Comparison of ENCODE assay signal across 3 cellular contexts in the genomic region with DNA sequence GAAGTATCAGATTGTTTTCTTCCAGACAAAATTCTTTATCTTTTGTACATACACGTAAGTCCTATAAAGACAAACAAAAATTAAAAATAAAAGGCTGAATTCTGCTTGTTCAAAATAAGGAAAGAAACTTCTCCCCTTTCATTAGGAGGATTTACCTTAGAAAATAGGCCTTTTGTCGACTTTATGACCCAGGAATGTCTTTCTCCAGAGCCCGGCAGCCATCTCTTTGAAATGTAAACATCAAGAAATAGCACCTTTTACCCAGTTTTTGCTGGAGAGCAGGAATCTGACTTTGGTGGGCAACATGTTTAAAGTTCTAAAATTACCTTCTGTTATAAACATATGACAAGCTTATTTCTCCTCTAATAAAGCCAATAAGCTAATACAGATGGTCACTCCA.
TF ChIP-seq lines count a peak whose summit lies in the region.

No MANE protein-coding gene starts in this region.

TF ChIP-seq in SK-N-SH, 30 proteins besides CTCF, POLR2A, EP300 and RAD21 (continued from another document and continues in another):
- TF ChIP-seq, protein P1, sequence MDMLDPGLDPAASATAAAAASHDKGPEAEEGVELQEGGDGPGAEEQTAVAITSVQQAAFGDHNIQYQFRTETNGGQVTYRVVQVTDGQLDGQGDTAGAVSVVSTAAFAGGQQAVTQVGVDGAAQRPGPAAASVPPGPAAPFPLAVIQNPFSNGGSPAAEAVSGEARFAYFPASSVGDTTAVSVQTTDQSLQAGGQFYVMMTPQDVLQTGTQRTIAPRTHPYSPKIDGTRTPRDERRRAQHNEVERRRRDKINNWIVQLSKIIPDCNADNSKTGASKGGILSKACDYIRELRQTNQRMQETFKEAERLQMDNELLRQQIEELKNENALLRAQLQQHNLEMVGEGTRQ (IDR thresholded peaks at IDR 0.05; ENCODE audit: borderline replicate concordance, low read depth, low read length) = no peak
- TF ChIP-seq, protein P2, sequence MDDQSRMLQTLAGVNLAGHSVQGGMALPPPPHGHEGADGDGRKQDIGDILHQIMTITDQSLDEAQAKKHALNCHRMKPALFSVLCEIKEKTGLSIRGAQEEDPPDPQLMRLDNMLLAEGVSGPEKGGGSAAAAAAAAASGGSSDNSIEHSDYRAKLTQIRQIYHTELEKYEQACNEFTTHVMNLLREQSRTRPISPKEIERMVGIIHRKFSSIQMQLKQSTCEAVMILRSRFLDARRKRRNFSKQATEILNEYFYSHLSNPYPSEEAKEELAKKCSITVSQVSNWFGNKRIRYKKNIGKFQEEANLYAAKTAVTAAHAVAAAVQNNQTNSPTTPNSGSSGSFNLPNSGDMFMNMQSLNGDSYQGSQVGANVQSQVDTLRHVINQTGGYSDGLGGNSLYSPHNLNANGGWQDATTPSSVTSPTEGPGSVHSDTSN (IDR thresholded peaks at IDR 0.05) = no peak
- no peak for TF ChIP-seq FOXM1 (IDR thresholded peaks at IDR 0.05; ENCODE audit: low read depth)
- TF ChIP-seq, protein P3, sequence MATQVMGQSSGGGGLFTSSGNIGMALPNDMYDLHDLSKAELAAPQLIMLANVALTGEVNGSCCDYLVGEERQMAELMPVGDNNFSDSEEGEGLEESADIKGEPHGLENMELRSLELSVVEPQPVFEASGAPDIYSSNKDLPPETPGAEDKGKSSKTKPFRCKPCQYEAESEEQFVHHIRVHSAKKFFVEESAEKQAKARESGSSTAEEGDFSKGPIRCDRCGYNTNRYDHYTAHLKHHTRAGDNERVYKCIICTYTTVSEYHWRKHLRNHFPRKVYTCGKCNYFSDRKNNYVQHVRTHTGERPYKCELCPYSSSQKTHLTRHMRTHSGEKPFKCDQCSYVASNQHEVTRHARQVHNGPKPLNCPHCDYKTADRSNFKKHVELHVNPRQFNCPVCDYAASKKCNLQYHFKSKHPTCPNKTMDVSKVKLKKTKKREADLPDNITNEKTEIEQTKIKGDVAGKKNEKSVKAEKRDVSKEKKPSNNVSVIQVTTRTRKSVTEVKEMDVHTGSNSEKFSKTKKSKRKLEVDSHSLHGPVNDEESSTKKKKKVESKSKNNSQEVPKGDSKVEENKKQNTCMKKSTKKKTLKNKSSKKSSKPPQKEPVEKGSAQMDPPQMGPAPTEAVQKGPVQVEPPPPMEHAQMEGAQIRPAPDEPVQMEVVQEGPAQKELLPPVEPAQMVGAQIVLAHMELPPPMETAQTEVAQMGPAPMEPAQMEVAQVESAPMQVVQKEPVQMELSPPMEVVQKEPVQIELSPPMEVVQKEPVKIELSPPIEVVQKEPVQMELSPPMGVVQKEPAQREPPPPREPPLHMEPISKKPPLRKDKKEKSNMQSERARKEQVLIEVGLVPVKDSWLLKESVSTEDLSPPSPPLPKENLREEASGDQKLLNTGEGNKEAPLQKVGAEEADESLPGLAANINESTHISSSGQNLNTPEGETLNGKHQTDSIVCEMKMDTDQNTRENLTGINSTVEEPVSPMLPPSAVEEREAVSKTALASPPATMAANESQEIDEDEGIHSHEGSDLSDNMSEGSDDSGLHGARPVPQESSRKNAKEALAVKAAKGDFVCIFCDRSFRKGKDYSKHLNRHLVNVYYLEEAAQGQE (IDR thresholded peaks at IDR 0.05; ENCODE audit: low read depth, low read length) = no peak
- no peak for TF ChIP-seq RCOR1 (IDR thresholded peaks at IDR 0.05; ENCODE audit: low read length)
- TF ChIP-seq, protein P4, sequence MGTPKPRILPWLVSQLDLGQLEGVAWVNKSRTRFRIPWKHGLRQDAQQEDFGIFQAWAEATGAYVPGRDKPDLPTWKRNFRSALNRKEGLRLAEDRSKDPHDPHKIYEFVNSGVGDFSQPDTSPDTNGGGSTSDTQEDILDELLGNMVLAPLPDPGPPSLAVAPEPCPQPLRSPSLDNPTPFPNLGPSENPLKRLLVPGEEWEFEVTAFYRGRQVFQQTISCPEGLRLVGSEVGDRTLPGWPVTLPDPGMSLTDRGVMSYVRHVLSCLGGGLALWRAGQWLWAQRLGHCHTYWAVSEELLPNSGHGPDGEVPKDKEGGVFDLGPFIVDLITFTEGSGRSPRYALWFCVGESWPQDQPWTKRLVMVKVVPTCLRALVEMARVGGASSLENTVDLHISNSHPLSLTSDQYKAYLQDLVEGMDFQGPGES (IDR thresholded peaks at IDR 0.05; ENCODE audit: low read depth, low read length) = no peak
- TF ChIP-seq RXRA (IDR thresholded peaks at IDR 0.05; ENCODE audit: borderline replicate concordance, low read depth) = no peak
- no peak for TF ChIP-seq TAF1 (IDR thresholded peaks at IDR 0.05; ENCODE audit: borderline replicate concordance, low read depth, low read length)
- TF ChIP-seq POLR2AphosphoS5 (IDR thresholded peaks at IDR 0.05; ENCODE audit: low read depth, low read length) = no peak

TF ChIP-seq in SK-N-SH treated with all-trans-retinoic acid at 6 μM for 48 hours, 23 proteins besides CTCF, POLR2A, EP300 and RAD21 (continued from another document):
- TF ChIP-seq, protein P5, sequence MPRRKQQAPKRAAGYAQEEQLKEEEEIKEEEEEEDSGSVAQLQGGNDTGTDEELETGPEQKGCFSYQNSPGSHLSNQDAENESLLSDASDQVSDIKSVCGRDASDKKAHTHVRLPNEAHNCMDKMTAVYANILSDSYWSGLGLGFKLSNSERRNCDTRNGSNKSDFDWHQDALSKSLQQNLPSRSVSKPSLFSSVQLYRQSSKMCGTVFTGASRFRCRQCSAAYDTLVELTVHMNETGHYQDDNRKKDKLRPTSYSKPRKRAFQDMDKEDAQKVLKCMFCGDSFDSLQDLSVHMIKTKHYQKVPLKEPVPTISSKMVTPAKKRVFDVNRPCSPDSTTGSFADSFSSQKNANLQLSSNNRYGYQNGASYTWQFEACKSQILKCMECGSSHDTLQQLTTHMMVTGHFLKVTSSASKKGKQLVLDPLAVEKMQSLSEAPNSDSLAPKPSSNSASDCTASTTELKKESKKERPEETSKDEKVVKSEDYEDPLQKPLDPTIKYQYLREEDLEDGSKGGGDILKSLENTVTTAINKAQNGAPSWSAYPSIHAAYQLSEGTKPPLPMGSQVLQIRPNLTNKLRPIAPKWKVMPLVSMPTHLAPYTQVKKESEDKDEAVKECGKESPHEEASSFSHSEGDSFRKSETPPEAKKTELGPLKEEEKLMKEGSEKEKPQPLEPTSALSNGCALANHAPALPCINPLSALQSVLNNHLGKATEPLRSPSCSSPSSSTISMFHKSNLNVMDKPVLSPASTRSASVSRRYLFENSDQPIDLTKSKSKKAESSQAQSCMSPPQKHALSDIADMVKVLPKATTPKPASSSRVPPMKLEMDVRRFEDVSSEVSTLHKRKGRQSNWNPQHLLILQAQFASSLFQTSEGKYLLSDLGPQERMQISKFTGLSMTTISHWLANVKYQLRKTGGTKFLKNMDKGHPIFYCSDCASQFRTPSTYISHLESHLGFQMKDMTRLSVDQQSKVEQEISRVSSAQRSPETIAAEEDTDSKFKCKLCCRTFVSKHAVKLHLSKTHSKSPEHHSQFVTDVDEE (CRISPR knock-in tag; IDR thresholded peaks at IDR 0.05) = no peak
- TF ChIP-seq ZNF8 (CRISPR knock-in tag; IDR thresholded peaks at IDR 0.05) = no peak
- TF ChIP-seq OSR1 (CRISPR knock-in tag; IDR thresholded peaks at IDR 0.05) = no peak
- TF ChIP-seq, protein P6, sequence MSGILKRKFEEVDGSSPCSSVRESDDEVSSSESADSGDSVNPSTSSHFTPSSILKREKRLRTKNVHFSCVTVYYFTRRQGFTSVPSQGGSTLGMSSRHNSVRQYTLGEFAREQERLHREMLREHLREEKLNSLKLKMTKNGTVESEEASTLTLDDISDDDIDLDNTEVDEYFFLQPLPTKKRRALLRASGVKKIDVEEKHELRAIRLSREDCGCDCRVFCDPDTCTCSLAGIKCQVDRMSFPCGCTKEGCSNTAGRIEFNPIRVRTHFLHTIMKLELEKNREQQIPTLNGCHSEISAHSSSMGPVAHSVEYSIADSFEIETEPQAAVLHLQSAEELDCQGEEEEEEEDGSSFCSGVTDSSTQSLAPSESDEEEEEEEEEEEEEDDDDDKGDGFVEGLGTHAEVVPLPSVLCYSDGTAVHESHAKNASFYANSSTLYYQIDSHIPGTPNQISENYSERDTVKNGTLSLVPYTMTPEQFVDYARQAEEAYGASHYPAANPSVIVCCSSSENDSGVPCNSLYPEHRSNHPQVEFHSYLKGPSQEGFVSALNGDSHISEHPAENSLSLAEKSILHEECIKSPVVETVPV (CRISPR knock-in tag; IDR thresholded peaks at IDR 0.05) = no peak
- no peak for TF ChIP-seq PPARA (CRISPR knock-in tag; IDR thresholded peaks at IDR 0.05; ENCODE audit: borderline replicate concordance)
- TF ChIP-seq ESRRG (CRISPR knock-in tag; IDR thresholded peaks at IDR 0.05) = no peak
- TF ChIP-seq, protein P7, sequence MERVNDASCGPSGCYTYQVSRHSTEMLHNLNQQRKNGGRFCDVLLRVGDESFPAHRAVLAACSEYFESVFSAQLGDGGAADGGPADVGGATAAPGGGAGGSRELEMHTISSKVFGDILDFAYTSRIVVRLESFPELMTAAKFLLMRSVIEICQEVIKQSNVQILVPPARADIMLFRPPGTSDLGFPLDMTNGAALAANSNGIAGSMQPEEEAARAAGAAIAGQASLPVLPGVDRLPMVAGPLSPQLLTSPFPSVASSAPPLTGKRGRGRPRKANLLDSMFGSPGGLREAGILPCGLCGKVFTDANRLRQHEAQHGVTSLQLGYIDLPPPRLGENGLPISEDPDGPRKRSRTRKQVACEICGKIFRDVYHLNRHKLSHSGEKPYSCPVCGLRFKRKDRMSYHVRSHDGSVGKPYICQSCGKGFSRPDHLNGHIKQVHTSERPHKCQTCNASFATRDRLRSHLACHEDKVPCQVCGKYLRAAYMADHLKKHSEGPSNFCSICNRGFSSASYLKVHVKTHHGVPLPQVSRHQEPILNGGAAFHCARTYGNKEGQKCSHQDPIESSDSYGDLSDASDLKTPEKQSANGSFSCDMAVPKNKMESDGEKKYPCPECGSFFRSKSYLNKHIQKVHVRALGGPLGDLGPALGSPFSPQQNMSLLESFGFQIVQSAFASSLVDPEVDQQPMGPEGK (CRISPR knock-in tag; IDR thresholded peaks at IDR 0.05; ENCODE audit: borderline replicate concordance) = no peak
- no peak for TF ChIP-seq BACH2 (CRISPR knock-in tag; IDR thresholded peaks at IDR 0.05; ENCODE audit: borderline replicate concordance)
TF ChIP-seq in SK-N-SH treated with all-trans-retinoic acid at 6 μM for 48 hours: peak in this region for 0.

TF ChIP-seq in WTC11, 78 proteins besides CTCF, POLR2A, EP300 and RAD21 (continued from another document):
- TF ChIP-seq, protein P8, sequence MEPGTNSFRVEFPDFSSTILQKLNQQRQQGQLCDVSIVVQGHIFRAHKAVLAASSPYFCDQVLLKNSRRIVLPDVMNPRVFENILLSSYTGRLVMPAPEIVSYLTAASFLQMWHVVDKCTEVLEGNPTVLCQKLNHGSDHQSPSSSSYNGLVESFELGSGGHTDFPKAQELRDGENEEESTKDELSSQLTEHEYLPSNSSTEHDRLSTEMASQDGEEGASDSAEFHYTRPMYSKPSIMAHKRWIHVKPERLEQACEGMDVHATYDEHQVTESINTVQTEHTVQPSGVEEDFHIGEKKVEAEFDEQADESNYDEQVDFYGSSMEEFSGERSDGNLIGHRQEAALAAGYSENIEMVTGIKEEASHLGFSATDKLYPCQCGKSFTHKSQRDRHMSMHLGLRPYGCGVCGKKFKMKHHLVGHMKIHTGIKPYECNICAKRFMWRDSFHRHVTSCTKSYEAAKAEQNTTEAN (CRISPR knock-in tag; IDR thresholded peaks at IDR 0.05) = no peak
